Comparison of ENCODE assay signal across 15 cellular contexts in the genomic region with DNA sequence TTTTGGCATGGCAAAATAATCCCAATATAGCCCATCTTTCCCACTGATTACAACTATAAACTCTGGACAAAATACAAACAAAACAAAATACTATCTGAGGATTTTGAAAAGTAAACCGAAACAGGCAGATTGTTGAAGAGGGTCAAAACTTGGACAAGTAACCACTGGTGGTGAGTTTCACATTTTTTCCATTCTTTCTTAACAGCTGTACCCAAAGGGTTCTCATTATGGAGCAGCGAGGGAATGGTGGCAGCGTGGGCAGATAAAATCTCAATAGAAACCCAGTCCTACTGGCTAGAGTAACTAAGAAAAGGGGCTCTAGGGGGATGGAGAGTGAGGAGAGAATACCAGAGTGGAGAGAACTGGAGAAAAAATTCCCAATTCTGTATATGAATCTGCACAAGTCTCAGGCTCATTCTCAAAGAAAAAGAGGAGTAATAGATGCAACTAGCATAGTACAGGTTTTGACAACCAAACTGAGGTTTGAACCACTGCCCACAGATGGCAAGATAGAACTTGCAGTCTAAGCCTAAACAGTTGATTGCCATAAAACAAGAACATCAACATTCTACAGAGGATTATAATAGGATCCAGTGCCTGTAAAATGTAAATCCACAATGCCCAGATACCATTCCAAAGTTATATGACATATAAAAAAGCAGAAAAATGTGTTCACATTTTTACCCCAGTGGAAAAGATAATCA.
"Had no signal": no experiment of that assay in that cellular context is flagged by ENCODE, and none has a peak within 500 bp of the region (broad histone marks: within the 10 kb centered on the region; RNA-seq: fewer than 3 reads in every experiment).

No MANE protein-coding gene starts in this region.

- H3K9me3 ChIP-seq: colonic mucosa, esophagus squamous epithelium, pancreas, sigmoid colon, thyroid gland had no signal

- H3K36me3 ChIP-seq: colonic mucosa, esophagus squamous epithelium, pancreas, sigmoid colon, thyroid gland had no signal

- DNase-seq: activated CD4-positive, alpha-beta T cell treated with anti-CD3 and anti-CD28 coated beads for 1 hour; activated CD8-positive, alpha-beta T cell treated with anti-CD3 and anti-CD28 coated beads for 36 hours; activated gamma-delta T cell; activated T-cell treated with anti-CD3 and anti-CD28 coated beads, Interleukin-2, amount 50 U/mL, for 4 hours; amygdala; colonic mucosa; esophagus squamous epithelium; foreskin melanocyte; mesendoderm; pancreas; sigmoid colon; T-helper 9 cell; thyroid gland had no signal

- H3K4me3 ChIP-seq: colonic mucosa, esophagus squamous epithelium, pancreas, sigmoid colon, thyroid gland had no signal

- FAIRE-seq: endometrium, pancreas, urothelium cell line had no signal

- H3K27me3 ChIP-seq: colonic mucosa, esophagus squamous epithelium, pancreas, sigmoid colon, thyroid gland had no signal

- H3K27ac ChIP-seq: colonic mucosa, esophagus squamous epithelium, pancreas, sigmoid colon, thyroid gland had no signal
